8 cellular contexts compared by ENCODE assay signal in genomic region chrX:130902446-130902782, GRCh38. TPM values are rescaled to one million over a fixed set of nuclear protein-coding genes. Genes with fewer than 3 reads are reported as not detected.
DNase-seq lines count a peak whose midpoint lies in the region; TF ChIP-seq lines count a peak whose summit lies in the region.

No MANE protein-coding gene starts in this region.

- TF ChIP-seq EP300 in neural cell (conservative IDR thresholded peaks at IDR 0.05; ENCODE audit: poor library complexity, severe bottlenecking) = no peak

- H3K79me2 ChIP-seq in KMS-11 (ENCODE audit: insufficient read depth, low read depth) (no peaks in the 10 kb centered on the region), neural cell (replicated peaks; ENCODE audit: insufficient read depth, low read length) (no peaks in the 10 kb centered on the region)

- H3K27me3 ChIP-seq in BLaER1 treated with 17β-estradiol and CSF1 and Interleukin-3, amounts not matched to agents 10 nM and 100 nM = peaks cover 69 to 97% (median 90%) of the 10 kb centered on the region in 11 experiments
- H3K27me3 ChIP-seq in KMS-11 (ENCODE audit: insufficient read depth, low read depth) (no peaks in the 10 kb centered on the region), dorsolateral prefrontal cortex (peaks cover 0 to 57% (median 13%) of the 10 kb centered on the region in 45 donors), neural cell (ENCODE audit: insufficient read depth, low read depth, low read length) (no peaks in the 10 kb centered on the region)

- H4K20me1 ChIP-seq in BLaER1 treated with 17β-estradiol and CSF1 and Interleukin-3, amounts not matched to agents 10 nM and 100 nM = peaks cover 0 to 9% (median 0%) of the 10 kb centered on the region in 11 experiments; a peak in 3 of 22 replicates
- H4K20me1 ChIP-seq in KMS-11 (ENCODE audit: insufficient read depth) (no peaks in the 10 kb centered on the region), neural cell (ENCODE audit: insufficient read depth) (no peaks in the 10 kb centered on the region)

- H3K9me3 ChIP-seq in BLaER1 treated with 17β-estradiol and CSF1 and Interleukin-3, amounts not matched to agents 10 nM and 100 nM (replicated peaks in 1 of 11) = 0 out of 22 replicates have a peak, but pooled peaks cover 0 to 5% (median 0%) of the 10 kb centered on the region in 11 experiments
- H3K9me3 ChIP-seq in neural cell (ENCODE audit: low read length) = no peaks in the 10 kb centered on the region

- peak overlapping the region; percentile 81 to 90 (median 88) for H3K9ac ChIP-seq in BLaER1 treated with 17β-estradiol and CSF1 and Interleukin-3, amounts not matched to agents 10 nM and 100 nM
- H3K9ac ChIP-seq in KMS-11 (peak overlapping the region; percentile 76; the same call in 1 of the 2 replicates), neural cell (ENCODE audit: low read length) (peak overlapping the region; percentile 77)

- no peak for TF ChIP-seq RAD21 in neural cell (conservative IDR thresholded peaks at IDR 0.05)

- intact Hi-C loops in dorsolateral prefrontal cortex (cut with DNase I) = loop anchor here (5.0 kb wide), 2 partner anchors 325 to 500 kb away; partner anchors contain the start of gene RBMX2 (in 2 of the 2)

- peaks cover 0 to 16% (median 0%) of the 10 kb centered on the region in 11 experiments; a peak in 2 of 22 replicates for H3K36me3 ChIP-seq in BLaER1 treated with 17β-estradiol and CSF1 and Interleukin-3, amounts not matched to agents 10 nM and 100 nM
- H3K36me3 ChIP-seq in KMS-11 (ENCODE audit: insufficient read depth) (no peaks in the 10 kb centered on the region), neural cell (ENCODE audit: insufficient read depth, low read length) (no peaks in the 10 kb centered on the region)

- DNase-seq in dorsolateral prefrontal cortex = no peak
- DNase-seq in SIG-M5 treated with dmso at 0.1 percent for 504 hours (lab: John Stamatoyannopoulos, UW; ENCODE audit: unreplicated experiment) = no peak
- DNase-seq in NCI-H1436 treated with DMSO at 0.1 percent for 48 hours (lab: John Stamatoyannopoulos, UW) = no peak
- no peak for DNase-seq in GM19238 (ENCODE audit: insufficient read length, low spot score)
- DNase-seq in NCI-H1092 (lab: John Stamatoyannopoulos, UW) = no peak

- peaks cover 0 to 8% (median 5%) of the 10 kb centered on the region in 10 experiments; a peak in 5 of 20 replicates for H3K4me1 ChIP-seq in BLaER1 treated with 17β-estradiol and CSF1 and Interleukin-3, amounts not matched to agents 10 nM and 100 nM
- H3K4me1 ChIP-seq in KMS-11 (ENCODE audit: low read depth, poor library complexity, severe bottlenecking) = peaks cover 12% of the 10 kb centered on the region

- no peaks in the 10 kb centered on the region for H3F3A ChIP-seq in neural cell (ENCODE audit: insufficient read depth, low read length, poor library complexity, severe bottlenecking)

- H3K9me2 ChIP-seq in neural cell (ENCODE audit: insufficient read depth, low read length) = no peaks in the 10 kb centered on the region

- TF ChIP-seq CTCF in KMS-11 (conservative IDR thresholded peaks at IDR 0.05; ENCODE audit: low read depth, low read length) = no peak
- TF ChIP-seq CTCF in dorsolateral prefrontal cortex (IDR thresholded peaks at IDR 0.05 in 54 of 56, conservative IDR thresholded peaks at IDR 0.05 in 2 of 56; ENCODE audit: low read depth in 1 of 56, partially characterized antibody in 56 of 56) = no peak
- TF ChIP-seq CTCF in neural cell (IDR thresholded peaks at IDR 0.05; ENCODE audit: poor library complexity, severe bottlenecking) = no peak

- peak overlapping the region; percentile 56 to 81 (median 72) for H3K4me3 ChIP-seq in BLaER1 treated with 17β-estradiol and CSF1 and Interleukin-3, amounts not matched to agents 10 nM and 100 nM
- no peak overlapping the region for H3K4me3 ChIP-seq in KMS-11 (IDR thresholded peaks at IDR 0.05; ENCODE audit: insufficient read depth, low read depth, low read length)
- H3K4me3 ChIP-seq in dorsolateral prefrontal cortex = peak overlapping the region; percentile 45 to 78 (median 63)
- H3K4me3 ChIP-seq in neural cell (ENCODE audit: low read length) = peak overlapping the region; percentile 78

- H3K4me2 ChIP-seq in BLaER1 treated with 17β-estradiol and CSF1 and Interleukin-3, amounts not matched to agents 10 nM and 100 nM = peak overlapping the region; percentile 50 to 81 (median 76)
- H3K4me2 ChIP-seq in KMS-11 (peak overlapping the region; percentile 71), neural cell (ENCODE audit: low read length) (peak overlapping the region; percentile 44)

- H3K27ac ChIP-seq in BLaER1 treated with 17β-estradiol and CSF1 and Interleukin-3, amounts not matched to agents 10 nM and 100 nM = peak overlapping the region; percentile 70 to 88 (median 86); a peak in 17 of 22 replicates
- no peak overlapping the region for H3K27ac ChIP-seq in KMS-11
- peak overlapping the region in 46 of 59 donors; percentile 40 to 94 (median 84) for H3K27ac ChIP-seq in dorsolateral prefrontal cortex
- H3K27ac ChIP-seq in neural cell (ENCODE audit: low read length) = peak overlapping the region; percentile 69

- H2AFZ ChIP-seq in KMS-11 (ENCODE audit: low read depth) (peak overlapping the region; percentile 79), neural cell (ENCODE audit: low read depth, low read length) (no peak overlapping the region)

TF ChIP-seq in neural cell, 6 proteins besides CTCF, POLR2A, EP300 and RAD21:
- no peak for TF ChIP-seq TAF1 (IDR thresholded peaks at IDR 0.05; ENCODE audit: low read depth)
- TF ChIP-seq MXI1 (conservative IDR thresholded peaks at IDR 0.05; ENCODE audit: poor library complexity, severe bottlenecking) = no peak
- no peak for TF ChIP-seq REST (IDR thresholded peaks at IDR 0.05; ENCODE audit: borderline replicate concordance)
- no peak for TF ChIP-seq SMC3 (conservative IDR thresholded peaks at IDR 0.05; ENCODE audit: poor library complexity)
- no peak for TF ChIP-seq EZH2 (IDR thresholded peaks at IDR 0.05; ENCODE audit: borderline replicate concordance, insufficient read depth, low read length, poor library complexity, severe bottlenecking)
- no peak for TF ChIP-seq POLR2AphosphoS5 (IDR thresholded peaks at IDR 0.05)

RNA-seq across cellular contexts. Expression of gene ENOX2, which starts 0.6 kb away (rescaled TPM):
- total RNA-seq in dorsolateral prefrontal cortex = 10 to 100 TPM in 116 of 120 experiments, 1 to 10 TPM in 4; 8.6 to 39.3 (median 15.9) TPM
- polyA plus RNA-seq in neural cell = 41.1 and 48.7 TPM in 2 replicates
- 46.0 and 57.9 TPM in 2 replicates for polyA minus RNA-seq in neural cell
